Comparison of ENCODE assay signal across 12 cellular contexts in the genomic region with DNA sequence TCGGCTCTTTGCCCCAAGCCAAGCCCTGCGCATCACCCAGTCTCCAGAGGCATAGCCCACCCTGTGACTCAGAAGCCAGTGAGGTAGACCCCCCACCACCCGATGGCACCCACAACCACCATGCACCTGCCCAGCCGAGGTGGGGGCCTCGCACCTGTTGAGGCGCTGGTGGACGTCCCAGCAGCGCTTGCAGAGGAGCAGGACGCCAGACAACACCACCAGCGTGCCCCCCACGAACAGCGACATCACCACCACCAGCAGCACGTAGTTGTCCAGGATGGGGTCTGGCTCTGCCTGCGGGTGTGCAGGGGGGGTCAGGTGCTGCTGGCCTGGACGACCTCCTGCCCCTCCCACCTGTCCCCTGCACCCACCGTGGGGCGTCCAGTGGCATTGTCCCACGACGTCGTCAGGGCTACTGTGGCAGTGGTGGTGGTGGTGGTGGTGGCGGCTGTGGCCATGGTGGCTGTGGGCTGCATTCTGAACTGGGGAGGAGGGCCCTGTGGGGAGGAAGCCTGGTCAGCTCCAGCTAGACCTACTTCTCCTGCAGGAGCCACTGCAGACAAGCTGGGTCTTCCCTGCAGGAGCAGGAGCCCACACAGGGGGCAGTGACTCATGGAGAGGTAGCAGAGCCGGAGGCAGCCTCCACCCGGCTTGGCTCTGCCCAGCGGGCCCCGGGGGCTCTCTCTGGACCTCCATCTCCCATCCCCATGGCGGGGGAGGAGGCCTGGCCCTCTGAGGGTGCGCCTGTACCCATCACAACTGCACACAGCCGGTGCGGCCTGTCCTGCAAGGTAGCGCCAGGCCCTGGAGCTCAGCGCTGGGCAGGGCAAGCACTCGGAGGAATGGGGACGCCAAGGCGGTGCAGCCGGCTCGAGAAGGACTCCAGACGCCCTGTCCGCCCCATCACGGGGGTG. TPM values are rescaled to one million over a fixed set of nuclear protein-coding genes. Genes with fewer than 3 reads are reported as not detected.
DNase-seq lines count a peak whose midpoint lies in the region; TF ChIP-seq lines count a peak whose summit lies in the region.
"Had no signal": no experiment of that assay in that cellular context is flagged by ENCODE, and none has a peak within 500 bp of the region (broad histone marks: within the 10 kb centered on the region; RNA-seq: fewer than 3 reads in every experiment).

No MANE protein-coding gene starts in this region.

- H3K4me2 ChIP-seq in fibroblast of lung (ENCODE audit: extremely low read depth, insufficient read depth, low read length): peak overlapping the region; percentile 64

- no peak overlapping the region for H3K9ac ChIP-seq in fibroblast of lung (ENCODE audit: insufficient read depth, low read length)

- TF ChIP-seq CTCF in fibroblast of lung (conservative IDR thresholded peaks at IDR 0.05 in 1 of 2, IDR thresholded peaks at IDR 0.05 in 1 of 2; ENCODE audit: low read depth in 1 of 2, low read length in 2 of 2): no peak

- in situ Hi-C loops in HAP-1 (cut with MboI; ENCODE audit: low sequenced_read_pairs): no loop called here

- DNase-seq in HAP-1 (ENCODE audit: low spot score in 2 of 2) (no peak), T1000 (lab: John Stamatoyannopoulos, UW) (peak; percentile 80), fibroblast of lung (ENCODE audit: low read depth in 2 of 2) (peak in 1 of 2 donors; percentile 68), retina (peak; percentile 82), dermis blood vessel endothelial cell (no peak), SHP77 treated with DMSO at 0.1 percent for 48 hours (lab: John Stamatoyannopoulos, UW) (no peak)
- no peak for DNase-seq in activated CD8-positive, alpha-beta memory T cell treated with anti-CD3 and anti-CD28 coated beads, Interleukin-2, amount 50 U/mL, for 48 hours
- DNase-seq: activated gamma-delta T cell treated with Interleukin-2 at 50 U/mL for 16 hours, gastrocnemius medialis, GOT3, NCI-H446 treated with DMSO at 0.1 percent for 48 hours had no signal

- no peak overlapping the region for H3K27ac ChIP-seq in fibroblast of lung (ENCODE audit: insufficient read depth, low read length)
- H3K27ac ChIP-seq: gastrocnemius medialis, neutrophil had no signal

- no peak overlapping the region for H2AFZ ChIP-seq in fibroblast of lung (ENCODE audit: low read length)

- peaks cover 23% of the 10 kb centered on the region for H3K36me3 ChIP-seq in HAP-1 (replicated peaks)
- H3K36me3 ChIP-seq in fibroblast of lung (ENCODE audit: control insufficient read depth, insufficient read depth, low read length): peaks cover 17% of the 10 kb centered on the region
- H3K36me3 ChIP-seq: gastrocnemius medialis, neutrophil had no signal

- no peaks in the 10 kb centered on the region for H3K9me3 ChIP-seq in HAP-1
- no peaks in the 10 kb centered on the region for H3K9me3 ChIP-seq in fibroblast of lung (ENCODE audit: control insufficient read depth, insufficient read depth, low read depth, low read length)
- H3K9me3 ChIP-seq: gastrocnemius medialis, neutrophil had no signal

- H3K4me1 ChIP-seq in HAP-1 (peaks cover 5% of the 10 kb centered on the region), fibroblast of lung (ENCODE audit: control insufficient read depth, extremely low read depth, insufficient read depth, low read length) (peaks cover 14% of the 10 kb centered on the region)

- H3K4me3 ChIP-seq in HAP-1: peak overlapping the region; percentile 72
- H3K4me3 ChIP-seq in fibroblast of lung (replicated peaks in 1 of 4; ENCODE audit: control extremely low read depth in 1 of 4, insufficient read depth in 1 of 4, low read depth in 3 of 4, low read length in 4 of 4): peak overlapping the region in 1 of 4 experiments; percentile 48

- peaks cover 2% of the 10 kb centered on the region for H3K79me2 ChIP-seq in fibroblast of lung (ENCODE audit: control insufficient read depth, insufficient read depth, low read length)

- H3K27me3 ChIP-seq in HAP-1 (ENCODE audit: low read depth): no peaks in the 10 kb centered on the region
- H3K27me3 ChIP-seq in fibroblast of lung (ENCODE audit: control insufficient read depth, insufficient read depth, low read length): no peaks in the 10 kb centered on the region

- H4K20me1 ChIP-seq in fibroblast of lung (ENCODE audit: control insufficient read depth, extremely low read depth, insufficient read depth, low read length): no peaks in the 10 kb centered on the region

RNA-seq across cellular contexts. Expression of a gene that starts 1.9 kb away (rescaled TPM):
- 1.5 TPM in 2 replicates for total RNA-seq in fibroblast of lung
- polyA plus RNA-seq in fibroblast of lung: 0.31 and 1.0 TPM in 2 replicates
- polyA plus RNA-seq in fibroblast of lung (2012): 2.1 and 5.0 TPM in 2 replicates
- 0.94 and 3.6 TPM in 2 replicates for polyA minus RNA-seq in fibroblast of lung (ENCODE audit: low replicate concordance)
- 2.7 and 2.8 TPM in 2 replicates for total RNA-seq in dermis blood vessel endothelial cell

RNA-seq across cellular contexts. Expression of a gene that starts 5.7 kb away (rescaled TPM):
- total RNA-seq in fibroblast of lung (13.4 and 20.5 TPM in 2 replicates), dermis blood vessel endothelial cell (19.9 and 31.1 TPM in 2 replicates)
- 53.8 and 79.8 TPM in 2 replicates for polyA plus RNA-seq in fibroblast of lung
- 174 and 278 TPM in 2 replicates for polyA plus RNA-seq in fibroblast of lung (2012)
- 23.2 and 31.0 TPM in 2 replicates for polyA minus RNA-seq in fibroblast of lung (ENCODE audit: low replicate concordance)

RNA-seq across cellular contexts. Expression of a gene that starts 12.5 kb away (rescaled TPM):
- total RNA-seq in fibroblast of lung (13.6 and 18.8 TPM in 2 replicates), dermis blood vessel endothelial cell (22.1 and 27.9 TPM in 2 replicates)
- 12.0 and 18.0 TPM in 2 replicates for polyA plus RNA-seq in fibroblast of lung
- polyA plus RNA-seq in fibroblast of lung (2012): 30.3 and 40.2 TPM in 2 replicates
- polyA minus RNA-seq in fibroblast of lung (ENCODE audit: low replicate concordance): 27.6 and 36.6 TPM in 2 replicates

RNA-seq across cellular contexts. Expression of a gene that starts 30.3 kb away (rescaled TPM):
- total RNA-seq in fibroblast of lung: 96.6 and 100 TPM in 2 replicates
- 23.7 TPM in 2 replicates for polyA plus RNA-seq in fibroblast of lung
- 32.9 and 34.7 TPM in 2 replicates for polyA plus RNA-seq in fibroblast of lung (2012)
- polyA minus RNA-seq in fibroblast of lung (ENCODE audit: low replicate concordance): 24.9 and 42.8 TPM in 2 replicates
- 107 and 108 TPM in 2 replicates for total RNA-seq in dermis blood vessel endothelial cell

RNA-seq across cellular contexts. Expression of a gene that starts 33.2 kb away (rescaled TPM):
- total RNA-seq in fibroblast of lung (104 and 110 TPM in 2 replicates), dermis blood vessel endothelial cell (83.1 and 192 TPM in 2 replicates)
- 260 and 298 TPM in 2 replicates for polyA plus RNA-seq in fibroblast of lung
- polyA plus RNA-seq in fibroblast of lung (2012): 315 and 327 TPM in 2 replicates
- 45.9 and 74.1 TPM in 2 replicates for polyA minus RNA-seq in fibroblast of lung (ENCODE audit: low replicate concordance)

Comparison
In these comparisons a context has a peak if more than half of its experiments do, and no peak if none do; other contexts are left out.
1. DNase-seq: peak in T1000 (single experiment) and retina (single experiment); none in HAP-1 (0 of 2), dermis blood vessel endothelial cell (single experiment), activated CD8-positive, alpha-beta memory T cell treated with anti-CD3 and anti-CD28 coated beads, Interleukin-2, amount 50 U/mL, for 48 hours (single experiment) and SHP77 treated with DMSO at 0.1 percent for 48 hours (single experiment).